ENCODE assay signal across 13 cellular contexts in genomic region chr6:141675957-141676356, GRCh38.
DNase-seq lines count a peak whose midpoint lies in the region; TF ChIP-seq lines count a peak whose summit lies in the region.
"Had no signal": no experiment of that assay in that cellular context is flagged by ENCODE, and none has a peak within 500 bp of the region (broad histone marks: within the 10 kb centered on the region; RNA-seq: fewer than 3 reads in every experiment).

No MANE protein-coding gene starts in this region.

- H3K4me3 ChIP-seq in retinal pigment epithelial cell (ENCODE audit: low read length): no peak overlapping the region
- H3K4me3 ChIP-seq: BLaER1, esophagus squamous epithelium had no signal

- DNase-seq in NCI-H146 (lab: John Stamatoyannopoulos, UW): peak; percentile 39
- DNase-seq in NCI-H146 treated with DMSO at 0.1 percent for 48 hours (lab: John Stamatoyannopoulos, UW; ENCODE audit: unreplicated experiment): no peak
- peak; percentile 37 for DNase-seq in NCI-H748 treated with DMSO at 0.1 percent for 48 hours (lab: John Stamatoyannopoulos, UW)
- DNase-seq in dermis blood vessel endothelial cell: peak; percentile 52
- peak; percentile 11 for DNase-seq in retinal pigment epithelial cell (ENCODE audit: low read depth)
- DNase-seq in SKM-1 (lab: John Stamatoyannopoulos, UW; ENCODE audit: unreplicated experiment): no peak
- DNase-seq in stimulated activated CD4-positive, alpha-beta T cell treated with anti-CD3 and anti-CD28 coated beads, Interleukin-2, amount 100 ng/mL, for 48 hours: no peak
- DNase-seq in 8988T: no peak
- DNase-seq: activated CD4-positive, alpha-beta T cell treated with anti-CD3 and anti-CD28 coated beads for 1 hour; activated naive CD4-positive, alpha-beta T cell treated with anti-CD3 and anti-CD28 coated beads, Interleukin-2, amount 50 U/mL, for 16 hours; esophagus squamous epithelium; stimulated activated CD4-positive, alpha-beta T cell treated with anti-CD3 and anti-CD28 coated beads, Interleukin-12 subunit alpha, Interleukin-12 subunit beta, amount 100 ng/mL, for 4 hours had no signal

- TF ChIP-seq CTCF in retinal pigment epithelial cell (conservative IDR thresholded peaks at IDR 0.05; ENCODE audit: low read depth, low read length): peak; percentile 51

Comparison
In these comparisons a context has a peak if more than half of its experiments do, and no peak if none do; other contexts are left out.
1. DNase-seq: peak in NCI-H146 (single experiment), NCI-H748 treated with DMSO at 0.1 percent for 48 hours (single experiment), dermis blood vessel endothelial cell (single experiment) and retinal pigment epithelial cell (single experiment); none in NCI-H146 treated with DMSO at 0.1 percent for 48 hours (single experiment), SKM-1 (single experiment), stimulated activated CD4-positive, alpha-beta T cell treated with anti-CD3 and anti-CD28 coated beads, Interleukin-2, amount 100 ng/mL, for 48 hours (0 of 2) and 8988T (single experiment).